In the genomic region with DNA sequence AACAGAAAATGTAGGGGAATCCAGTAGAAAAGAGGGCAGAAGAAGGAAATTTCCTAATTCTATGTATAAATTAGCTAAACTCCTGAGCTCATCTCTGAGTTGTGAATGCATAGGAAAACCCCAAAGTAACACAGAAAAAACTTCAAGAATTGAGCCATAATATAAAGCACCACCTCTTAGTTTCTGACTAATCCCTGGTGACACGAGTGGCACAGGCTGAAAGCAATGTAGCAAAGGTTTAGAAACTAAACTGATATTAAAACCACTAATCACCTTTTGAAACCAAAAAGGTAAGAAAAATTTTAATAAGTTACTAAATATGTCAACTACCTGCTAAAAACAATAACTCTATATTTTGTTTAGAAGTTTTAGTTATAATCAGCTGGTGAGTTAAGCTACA, we compare ENCODE assay signal across 17 cellular contexts.
A peak's percentile ranks its signal among the peaks of the same experiment; 100 is the strongest.
DNase-seq lines count a peak whose midpoint lies in the region; ATAC-seq, FAIRE-seq and TF ChIP-seq lines count a peak whose summit lies in the region.
"Had no signal": no experiment of that assay in that cellular context is flagged by ENCODE, and none has a peak within 500 bp of the region (broad histone marks: within the 10 kb centered on the region; RNA-seq: fewer than 3 reads in every experiment).

No MANE protein-coding gene starts in this region.

- POLR2A ChIA-PET in GM12878 (lab: Charles Lee), result no interaction called here

- H3K36me3 ChIP-seq in GM12878 (ENCODE audit: control insufficient read depth in 2 of 2, insufficient read depth in 2 of 2, low read length in 1 of 2) (no peaks in the 10 kb centered on the region), gastroesophageal sphincter (no peaks in the 10 kb centered on the region)
- H3K36me3 ChIP-seq: suprapubic skin had no signal

- peak; percentile 54 for ATAC-seq in GM18873 (IDR thresholded peaks at IDR 0.05; ENCODE audit: low FRiP score, unreplicated experiment)
- peak; percentile 39 for ATAC-seq in GM21723 (IDR thresholded peaks at IDR 0.05; ENCODE audit: unreplicated experiment)
- ATAC-seq in HG03280 (IDR thresholded peaks at IDR 0.05; ENCODE audit: unreplicated experiment), result peak; percentile 50
- peak; percentile 43; the same call in 1 of the 3 replicates for ATAC-seq in GM12878
- ATAC-seq in gastroesophageal sphincter, result no peak
- ATAC-seq in GM21526 (IDR thresholded peaks at IDR 0.05; ENCODE audit: low FRiP score, unreplicated experiment), result no peak
- ATAC-seq: naive thymus-derived CD8-positive, alpha-beta T cell; Panc1 had no signal

- DNase-seq in GM12878 (ENCODE audit: low read depth, low spot score), result no peak
- DNase-seq in posterior cingulate gyrus, result no peak
- DNase-seq in EL, result no peak
- DNase-seq: CD4-positive, alpha-beta T cell; glutamatergic neuron; kidney glomerular epithelial cell; naive thymus-derived CD8-positive, alpha-beta T cell; NCI-H1092; NCI-H510A treated with DMSO at 0.1 percent for 48 hours had no signal

- WGBS in GM12878 (ENCODE audit: insufficient coverage, insufficient replicate concordance, low lambda C conversion rate, missing lambda C conversion rate), result 0% methylated on average over 1 of the region's 1 CpG
- WGBS in gastroesophageal sphincter (ENCODE audit: low coverage in 1 of 2), 2 donors, result 89 to 100% methylated on average over 1 of the region's 1 CpG

- no peak for TF ChIP-seq POLR2A in GM12878 (IDR thresholded peaks at IDR 0.05; ENCODE audit: low read depth, low read length)
- TF ChIP-seq POLR2A in gastroesophageal sphincter (IDR thresholded peaks at IDR 0.05), result no peak

- H3K4me1 ChIP-seq in GM12878 (ENCODE audit: control insufficient read depth, insufficient read depth, low read length) (no peaks in the 10 kb centered on the region), gastroesophageal sphincter (no peaks in the 10 kb centered on the region)
- H3K4me1 ChIP-seq: suprapubic skin had no signal

- H3K27me3 ChIP-seq in GM12878 (replicated peaks in 1 of 2; ENCODE audit: control insufficient read depth in 2 of 2, insufficient read depth in 2 of 2, low read length in 1 of 2) (no peaks in the 10 kb centered on the region; a peak in 1 of 4 replicates), gastroesophageal sphincter (no peaks in the 10 kb centered on the region)
- H3K27me3 ChIP-seq: suprapubic skin had no signal

- H3K27ac ChIP-seq in GM12878 (ENCODE audit: control insufficient read depth, insufficient read depth) (no peak overlapping the region), gastroesophageal sphincter (no peak overlapping the region)
- H3K27ac ChIP-seq: suprapubic skin had no signal

- no peaks in the 10 kb centered on the region for H3K79me2 ChIP-seq in GM12878 (ENCODE audit: control insufficient read depth, insufficient read depth, low read length)

- TF ChIP-seq EP300 in GM12878 (IDR thresholded peaks at IDR 0.05; ENCODE audit: borderline replicate concordance in 1 of 2, control insufficient read depth in 1 of 2, low read depth in 2 of 2, low read length in 2 of 2) (no peak), gastroesophageal sphincter (IDR thresholded peaks at IDR 0.05) (no peak)

- no peak for TF ChIP-seq RAD21 in GM12878 (IDR thresholded peaks at IDR 0.05; ENCODE audit: insufficient read depth, low read depth, low read length)

- H3K9ac ChIP-seq in GM12878 (ENCODE audit: control insufficient read depth, insufficient read depth, low read length), result no peak overlapping the region

- H3K4me3 ChIP-seq in GM12878 (no peak overlapping the region), gastroesophageal sphincter (no peak overlapping the region)
- H3K4me3 ChIP-seq: suprapubic skin had no signal

- TF ChIP-seq CTCF in GM12878 (IDR thresholded peaks at IDR 0.05 in 2 of 3, conservative IDR thresholded peaks at IDR 0.05 in 1 of 3; ENCODE audit: control insufficient read depth in 2 of 3, extremely low read depth in 1 of 3, insufficient read depth in 1 of 3, low read depth in 3 of 3, low read length in 3 of 3) (no peak), gastroesophageal sphincter (IDR thresholded peaks at IDR 0.05) (no peak)

- intact Hi-C loops in GM12878 (cut with micrococcal nuclease; ENCODE audit: unreplicated experiment), result no loop called here
- intact Hi-C loops in posterior cingulate gyrus (cut with DNase I), result no loop called here

- in situ Hi-C loops in GM12878 (cut with MboI), result no loop called here

- no peaks in the 10 kb centered on the region for H4K20me1 ChIP-seq in GM12878 (ENCODE audit: control insufficient read depth, insufficient read depth)

- BruUV-seq in GM12878 (replicated peaks; lab: Mats Ljungman, UMichigan), result no TSS peak

- H3K9me3 ChIP-seq in GM12878 (replicated peaks; ENCODE audit: control insufficient read depth, insufficient read depth, low read length) (no peaks in the 10 kb centered on the region), gastroesophageal sphincter (no peaks in the 10 kb centered on the region)
- H3K9me3 ChIP-seq: suprapubic skin had no signal

- CTCF ChIA-PET in GM12878 (lab: Yijun Ruan, JAX), result interaction anchor here (0.6 kb wide), 1 partner anchor 1563 kb away, joined by 3 read pairs; no protein-coding TSS in a partner anchor

- RAD21 ChIA-PET in GM12878 (lab: Charles Lee; ENCODE audit: unreplicated experiment), result no interaction called here

- no peak for FAIRE-seq in GM12878 (lab: Jason Lieb, UNC)
- FAIRE-seq: G401.6 had no signal

- SMC1A ChIA-PET in GM12878 (lab: Charles Lee; ENCODE audit: uncharacterized antibody, unreplicated experiment), result no interaction called here

- H2AFZ ChIP-seq in GM12878 (ENCODE audit: control insufficient read depth, low read depth, low read length), result no peak overlapping the region

- no peak overlapping the region for H3K4me2 ChIP-seq in GM12878 (ENCODE audit: control insufficient read depth, insufficient read depth)

TF ChIP-seq in GM12878, 131 proteins besides CTCF, POLR2A, EP300 and RAD21:
- TF ChIP-seq SKIL (IDR thresholded peaks at IDR 0.05; ENCODE audit: low read depth, poor library complexity, severe bottlenecking), result no peak
- TF ChIP-seq CREB1 (IDR thresholded peaks at IDR 0.05; ENCODE audit: low read depth), result no peak
- TF ChIP-seq IRF4 (IDR thresholded peaks at IDR 0.05; ENCODE audit: low read depth, low read length), result no peak
- TF ChIP-seq NFIC (IDR thresholded peaks at IDR 0.05; ENCODE audit: low read depth, low read length), result no peak
- no peak for TF ChIP-seq CBX5 (IDR thresholded peaks at IDR 0.05; ENCODE audit: low read depth)
- no peak for TF ChIP-seq ZZZ3 (IDR thresholded peaks at IDR 0.05; ENCODE audit: control insufficient read depth, insufficient read length, low read depth)
- no peak for TF ChIP-seq BCLAF1 (IDR thresholded peaks at IDR 0.05)
- no peak for TF ChIP-seq RFX5 (IDR thresholded peaks at IDR 0.05; ENCODE audit: low read depth, low read length)
- TF ChIP-seq YBX1 (IDR thresholded peaks at IDR 0.05), result no peak
- no peak for TF ChIP-seq SMAD1 (IDR thresholded peaks at IDR 0.05; ENCODE audit: low read depth, partially characterized antibody)
- TF ChIP-seq SMARCA5 (IDR thresholded peaks at IDR 0.05), result no peak
- no peak for TF ChIP-seq NR2C2 (IDR thresholded peaks at IDR 0.05; ENCODE audit: borderline replicate concordance, control insufficient read depth, insufficient read length, low read depth)
- TF ChIP-seq DPF2 (IDR thresholded peaks at IDR 0.05), result no peak
- no peak for TF ChIP-seq RCOR1 (conservative IDR thresholded peaks at IDR 0.05; ENCODE audit: low read depth, low read length)
- TF ChIP-seq IKZF2 (IDR thresholded peaks at IDR 0.05), result no peak
- TF ChIP-seq CEBPB (IDR thresholded peaks at IDR 0.05; ENCODE audit: borderline replicate concordance in 1 of 2, low read depth in 2 of 2, low read length in 2 of 2), result no peak
- TF ChIP-seq ATF3 (IDR thresholded peaks at IDR 0.05; ENCODE audit: borderline replicate concordance, extremely low read depth, low read depth, low read length), result no peak
- no peak for TF ChIP-seq MYB (IDR thresholded peaks at IDR 0.05; ENCODE audit: borderline replicate concordance, low read depth, low read length)

Comparison
In these comparisons a context has a peak if more than half of its experiments do, and no peak if none do; other contexts are left out.
1. ATAC-seq: peak in GM18873 (single experiment), GM21723 (single experiment), HG03280 (single experiment) and GM12878 (single experiment); none in gastroesophageal sphincter (single experiment) and GM21526 (single experiment).